Comparison of ENCODE assay signal across 30 cellular contexts in genomic region chr4:138473339-138473738, GRCh38.
"Had no signal": no experiment of that assay in that cellular context is flagged by ENCODE, and none has a peak within 500 bp of the region (broad histone marks: within the 10 kb centered on the region; RNA-seq: fewer than 3 reads in every experiment).

No MANE protein-coding gene starts in this region.

- H3K36me3 ChIP-seq: adrenal gland, ascending aorta, brain microvascular endothelial cell, breast epithelium, cardiac muscle cell had no signal

- ATAC-seq: activated naive CD8-positive, alpha-beta T cell treated with anti-CD3 and anti-CD28 coated beads, Interleukin-2, amount 50 U/mL, for 24 hours; activated T-cell treated with anti-CD3 and anti-CD28 coated beads, Interleukin-2, amount 50 U/mL, for 4 hours; activated T-cell treated with anti-CD3 and anti-CD28 coated beads, Interleukin-2, amount 50 U/mL, for 72 hours; activated T-helper 17 cell treated with anti-CD3 and anti-CD28 coated beads, Interleukin-2, amount 50 U/mL, for 72 hours; body of pancreas had no signal

- H3K4me1 ChIP-seq: adrenal gland, ascending aorta, body of pancreas, breast epithelium had no signal

- H3K27me3 ChIP-seq: adrenal gland, ascending aorta, body of pancreas, brain microvascular endothelial cell, breast epithelium, cardiac muscle cell had no signal

- H3K4me3 ChIP-seq: adrenal gland, ascending aorta, body of pancreas, breast epithelium, cardiac muscle cell had no signal

- H3K27ac ChIP-seq: adrenal gland, ascending aorta, body of pancreas, brain microvascular endothelial cell, breast epithelium, cardiac muscle cell had no signal

- H3K9me3 ChIP-seq: adrenal gland, ascending aorta, body of pancreas, breast epithelium had no signal

- DNase-seq: activated effector memory CD4-positive, alpha-beta T cell treated with anti-CD3 and anti-CD28 coated beads, Interleukin-2, amount 50 U/mL, for 16 hours; activated effector memory CD4-positive, alpha-beta T cell treated with Interleukin-2 at 50 U/mL for 16 hours; activated gamma-delta T cell; activated gamma-delta T cell treated with Interleukin-2 at 50 U/mL for 16 hours; activated naive CD4-positive, alpha-beta T cell; activated naive CD4-positive, alpha-beta T cell treated with anti-CD3 and anti-CD28 coated beads for 36 hours; activated naive CD4-positive, alpha-beta T cell treated with anti-CD3 and anti-CD28 coated beads, Interleukin-2, amount 10 ng/mL, durations not matched to agents 7 days and 5 days; activated naive CD4-positive, alpha-beta T cell treated with anti-CD3 and anti-CD28 coated beads, Interleukin-2, amount 50 U/mL, for 16 hours; activated naive CD4-positive, alpha-beta T cell treated with Interleukin-2 at 50 U/mL for 16 hours; activated naive CD8-positive, alpha-beta T cell treated with anti-CD3 and anti-CD28 coated beads for 36 hours; activated naive CD8-positive, alpha-beta T cell treated with anti-CD3 and anti-CD28 coated beads, Interleukin-2, amount 10 ng/mL, durations not matched to agents 7 days and 5 days; activated naive CD8-positive, alpha-beta T cell treated with anti-CD3 and anti-CD28 coated beads, Interleukin-2, amount 50 U/mL, for 24 hours; activated T-cell treated with anti-CD3 and anti-CD28 coated beads, Interleukin-2, amount 50 U/mL, for 24 hours; activated T-cell treated with anti-CD3 and anti-CD28 coated beads, Interleukin-2, amount 50 U/mL, for 4 hours; activated T-cell treated with anti-CD3 and anti-CD28 coated beads, Interleukin-2, amount 50 U/mL, for 48 hours; activated T-cell treated with anti-CD3 and anti-CD28 coated beads, Interleukin-2, amount 50 U/mL, for 72 hours; adrenal gland; amniotic stem cell; amygdala; anterior cingulate cortex; aorta; body of pancreas; brain microvascular endothelial cell; caudate nucleus; central memory CD4-positive, alpha-beta T cell; cerebellar nuclear complex had no signal
